ENCODE assay signal across 21 cellular contexts in genomic region chr6:122102026-122102425, GRCh38.
DNase-seq lines count a peak whose midpoint lies in the region; ATAC-seq, FAIRE-seq and TF ChIP-seq lines count a peak whose summit lies in the region.
"Had no signal": no experiment of that assay in that cellular context is flagged by ENCODE, and none has a peak within 500 bp of the region (broad histone marks: within the 10 kb centered on the region; RNA-seq: fewer than 3 reads in every experiment).

No MANE protein-coding gene starts in this region.

- H2BK20ac ChIP-seq in H1 (ENCODE audit: low read length): no peak overlapping the region

- peak overlapping the region; percentile 52 for H3K27ac Mint-ChIP-seq in activated T-cell treated with anti-CD3 and anti-CD28 coated beads, Interleukin-2, amount 50 U/mL, for 72 hours
- H3K27ac Mint-ChIP-seq: B cell; CD4-positive, alpha-beta T cell; CD8-positive, alpha-beta T cell had no signal

- H3K4ac ChIP-seq in H1 (replicated peaks; ENCODE audit: insufficient read length, low read depth, low read length): no peak overlapping the region

- H2BK12ac ChIP-seq in H1 (ENCODE audit: low read depth, low read length): no peak overlapping the region

- no peak overlapping the region for H2BK120ac ChIP-seq in H1 (replicated peaks; ENCODE audit: low read depth, low read length)

- H2AFZ ChIP-seq in H1 (ENCODE audit: low read length): 0 out of 2 replicates have a peak overlapping the region, but pooled peaks have one; percentile 32

- no peak overlapping the region for H3K4me2 ChIP-seq in H1 (ENCODE audit: insufficient read depth in 1 of 2, low read depth in 2 of 2, low read length in 2 of 2)
- H3K4me2 ChIP-seq: A549; BLaER1 treated with 17β-estradiol and CSF1 and Interleukin-3, amounts not matched to agents 10 nM and 100 nM had no signal

- H4K91ac ChIP-seq in H1 (replicated peaks; ENCODE audit: insufficient read length, low read length): no peak overlapping the region

- peaks cover 0 to 2% of the 10 kb centered on the region in 2 donors for H3K9me3 Mint-ChIP-seq in activated T-cell treated with anti-CD3 and anti-CD28 coated beads, Interleukin-2, amount 50 U/mL, for 72 hours
- H3K9me3 Mint-ChIP-seq in activated T-cell treated with anti-CD3 and anti-CD28 coated beads, Interleukin-2, amount 50 U/mL, for 4 hours: no peaks in the 10 kb centered on the region
- H3K9me3 Mint-ChIP-seq: CD4-positive, alpha-beta T cell; CD8-positive, alpha-beta T cell had no signal

- H3K9me3 ChIP-seq in H1 (ENCODE audit: insufficient read depth in 2 of 2, low read depth in 1 of 2, low read length in 1 of 2): no peaks in the 10 kb centered on the region
- H3K9me3 ChIP-seq in breast epithelium: no peaks in the 10 kb centered on the region
- H3K9me3 ChIP-seq: A549, Caco-2 had no signal

- TF ChIP-seq POLR2A in H1 (IDR thresholded peaks at IDR 0.05; ENCODE audit: control extremely low read depth in 1 of 2, low read depth in 2 of 2, low read length in 2 of 2) (no peak), breast epithelium (IDR thresholded peaks at IDR 0.05) (no peak)

- H4K20me1 ChIP-seq in H1 (replicated peaks in 1 of 2; ENCODE audit: control insufficient read depth in 1 of 2, insufficient read depth in 2 of 2, low read length in 2 of 2): no peaks in the 10 kb centered on the region
- H4K20me1 ChIP-seq: BLaER1 treated with 17β-estradiol and CSF1 and Interleukin-3, amounts not matched to agents 10 nM and 100 nM had no signal

- no peak overlapping the region for H3K14ac ChIP-seq in H1 (ENCODE audit: insufficient read length)

- H3K23ac ChIP-seq in H1 (ENCODE audit: insufficient read length): no peak overlapping the region

- no peaks in the 10 kb centered on the region for H3K23me2 ChIP-seq in H1 (ENCODE audit: low read depth, low read length)

- POLR2A ChIA-PET in H1 (lab: Charles Lee; ENCODE audit: partially characterized antibody): no interaction called here

- TF ChIP-seq CTCF in H1 (IDR thresholded peaks at IDR 0.05; ENCODE audit: control extremely low read depth in 1 of 3, insufficient read depth in 1 of 3, low read depth in 1 of 3, low read length in 3 of 3): no peak
- TF ChIP-seq CTCF in breast epithelium (IDR thresholded peaks at IDR 0.05): no peak

- no peak overlapping the region for H3K56ac ChIP-seq in H1 (replicated peaks; ENCODE audit: insufficient read length, low read depth, low read length)

- H3K4me3 Mint-ChIP-seq in activated T-cell treated with anti-CD3 and anti-CD28 coated beads, Interleukin-2, amount 50 U/mL, for 72 hours: no peak overlapping the region
- H3K4me3 Mint-ChIP-seq in activated T-cell treated with anti-CD3 and anti-CD28 coated beads, Interleukin-2, amount 50 U/mL, for 4 hours: no peak overlapping the region
- H3K4me3 Mint-ChIP-seq: B cell; CD4-positive, alpha-beta T cell; CD8-positive, alpha-beta T cell had no signal

- peaks cover 5% of the 10 kb centered on the region for H3K27me3 Mint-ChIP-seq in activated T-cell treated with anti-CD3 and anti-CD28 coated beads, Interleukin-2, amount 50 U/mL, for 72 hours (ENCODE audit: low read depth)
- no peaks in the 10 kb centered on the region for H3K27me3 Mint-ChIP-seq in activated T-cell treated with anti-CD3 and anti-CD28 coated beads, Interleukin-2, amount 50 U/mL, for 4 hours (ENCODE audit: low read depth)
- H3K27me3 Mint-ChIP-seq: B cell; CD4-positive, alpha-beta T cell had no signal

- H2BK5ac ChIP-seq in H1 (ENCODE audit: low read depth, low read length): no peak overlapping the region

- H4K8ac ChIP-seq in H1 (ENCODE audit: extremely low read depth, insufficient read depth, low read length): no peak overlapping the region

- no peaks in the 10 kb centered on the region for H3K79me2 ChIP-seq in H1 (ENCODE audit: control insufficient read depth in 1 of 2, insufficient read depth in 2 of 2, low read length in 2 of 2)

- peaks cover 0 to 2% (median 0%) of the 10 kb centered on the region in 4 experiments; a peak in 1 of 7 replicates for H3K27me3 ChIP-seq in H1 (replicated peaks in 1 of 4; ENCODE audit: control insufficient read depth in 3 of 4, extremely low read depth in 1 of 4, insufficient read depth in 3 of 4, low read length in 3 of 4)
- no peaks in the 10 kb centered on the region for H3K27me3 ChIP-seq in breast epithelium
- H3K27me3 ChIP-seq: BLaER1 treated with 17β-estradiol and CSF1 and Interleukin-3, amounts not matched to agents 10 nM and 100 nM had no signal

- TF ChIP-seq EP300 in H1 (IDR thresholded peaks at IDR 0.05; ENCODE audit: borderline replicate concordance in 1 of 2, low read depth in 2 of 2, low read length in 2 of 2): no peak

- H3K4me1 Mint-ChIP-seq in activated T-cell treated with anti-CD3 and anti-CD28 coated beads, Interleukin-2, amount 50 U/mL, for 72 hours (ENCODE audit: low read depth): no peaks in the 10 kb centered on the region
- H3K4me1 Mint-ChIP-seq in activated T-cell treated with anti-CD3 and anti-CD28 coated beads, Interleukin-2, amount 50 U/mL, for 4 hours (ENCODE audit: low read depth): no peaks in the 10 kb centered on the region
- H3K4me1 Mint-ChIP-seq: B cell had no signal

- no peak for TF ChIP-seq RAD21 in H1 (IDR thresholded peaks at IDR 0.05 in 1 of 2, conservative IDR thresholded peaks at IDR 0.05 in 1 of 2; ENCODE audit: low read depth in 2 of 2, low read length in 2 of 2)

- no peaks in the 10 kb centered on the region for H3K79me1 ChIP-seq in H1 (ENCODE audit: low read depth, low read length)

- H2BK15ac ChIP-seq in H1 (ENCODE audit: low read length): no peak overlapping the region

- H3K36me3 ChIP-seq in H1 (ENCODE audit: control insufficient read depth in 2 of 4, insufficient read depth in 4 of 4, low read length in 3 of 4): no peaks in the 10 kb centered on the region
- no peaks in the 10 kb centered on the region for H3K36me3 ChIP-seq in breast epithelium
- H3K36me3 ChIP-seq: BLaER1 treated with 17β-estradiol and CSF1 and Interleukin-3, amounts not matched to agents 10 nM and 100 nM had no signal

- CTCF ChIA-PET in H1 (lab: Charles Lee; ENCODE audit: partially characterized antibody): no interaction called here

- no peak overlapping the region for H4K5ac ChIP-seq in H1 (ENCODE audit: insufficient read length, low read depth, low read length)

- no peak overlapping the region for H3K9ac ChIP-seq in H1 (replicated peaks in 1 of 4; ENCODE audit: extremely low read depth in 1 of 4, low read depth in 3 of 4, low read length in 3 of 4)
- H3K9ac ChIP-seq: BLaER1 treated with 17β-estradiol and CSF1 and Interleukin-3, amounts not matched to agents 10 nM and 100 nM had no signal

- no peak for FAIRE-seq in H1 (lab: Jason Lieb, UNC)
- FAIRE-seq: A549, D721Med, G401.6, GM12891, GM19239 had no signal

- H3K36me3 Mint-ChIP-seq in activated T-cell treated with anti-CD3 and anti-CD28 coated beads, Interleukin-2, amount 50 U/mL, for 72 hours (ENCODE audit: insufficient read depth in 2 of 2): no peaks in the 10 kb centered on the region
- no peaks in the 10 kb centered on the region for H3K36me3 Mint-ChIP-seq in activated T-cell treated with anti-CD3 and anti-CD28 coated beads, Interleukin-2, amount 50 U/mL, for 4 hours (ENCODE audit: insufficient read depth)
- H3K36me3 Mint-ChIP-seq: CD8-positive, alpha-beta T cell had no signal

- H3K27ac ChIP-seq in H1 (ENCODE audit: low read depth, low read length) (no peak overlapping the region), breast epithelium (no peak overlapping the region)
- H3K27ac ChIP-seq: 22Rv1; A549; BLaER1 treated with 17β-estradiol and CSF1 and Interleukin-3, amounts not matched to agents 10 nM and 100 nM; C4-2B had no signal

- 91% methylated on average over 3 of the region's 3 CpGs; no CpG with 5 or more reads in 1 of the 2 experiments for WGBS in H1 (ENCODE audit: extremely low coverage in 1 of 2, insufficient coverage in 1 of 2, insufficient read length in 1 of 2, insufficient replicate concordance in 2 of 2, low coverage in 1 of 2, low lambda C conversion rate in 2 of 2, missing lambda C conversion rate in 1 of 2), 2 experiments

- intact Hi-C loops in breast epithelium (cut with DNase I; ENCODE audit: low total_unique reads): no loop called here

- H3K18ac ChIP-seq in H1 (ENCODE audit: extremely low read depth, low read length): no peak overlapping the region

- no peak for ATAC-seq in activated T-cell treated with anti-CD3 and anti-CD28 coated beads, Interleukin-2, amount 50 U/mL, for 72 hours (replicated peaks in 1 of 2)
- no peak for ATAC-seq in activated T-cell treated with anti-CD3 and anti-CD28 coated beads, Interleukin-2, amount 50 U/mL, for 4 hours
- no peak for ATAC-seq in GM21529 (IDR thresholded peaks at IDR 0.05; ENCODE audit: unreplicated experiment)
- ATAC-seq: A549; CD8-positive, alpha-beta T cell had no signal

- H3K4me1 ChIP-seq in H1 (replicated peaks in 1 of 4; ENCODE audit: control insufficient read depth in 3 of 4, insufficient read depth in 4 of 4, low read length in 3 of 4) (no peaks in the 10 kb centered on the region), breast epithelium (no peaks in the 10 kb centered on the region)
- H3K4me1 ChIP-seq: A549; BLaER1 treated with 17β-estradiol and CSF1 and Interleukin-3, amounts not matched to agents 10 nM and 100 nM; Caco-2 had no signal

- no peak for DNase-seq in activated T-cell treated with anti-CD3 and anti-CD28 coated beads, Interleukin-2, amount 50 U/mL, for 72 hours
- no peak for DNase-seq in activated T-cell treated with anti-CD3 and anti-CD28 coated beads, Interleukin-2, amount 50 U/mL, for 4 hours
- no peak for DNase-seq in H1 (ENCODE audit: low read depth in 1 of 2, low spot score in 2 of 2)
- no peak for DNase-seq in breast epithelium (ENCODE audit: low spot score in 2 of 2)
- DNase-seq: AML-193; Caco-2; Calu3; CD4-positive, alpha-beta T cell; CD8-positive, alpha-beta T cell; DMS79 treated with DMSO at 0.1 percent for 48 hours; GF-D8 had no signal

- no peak overlapping the region for H2AK5ac ChIP-seq in H1 (ENCODE audit: low read depth, low read length)

- H3K4me3 ChIP-seq in H1 (ENCODE audit: extremely low read depth in 1 of 4, insufficient read depth in 2 of 4, low read depth in 3 of 4, low read length in 4 of 4): no peak overlapping the region
- H3K4me3 ChIP-seq in breast epithelium: no peak overlapping the region
- H3K4me3 ChIP-seq: A549; BLaER1 treated with 17β-estradiol and CSF1 and Interleukin-3, amounts not matched to agents 10 nM and 100 nM had no signal

TF ChIP-seq in H1, 55 proteins besides CTCF, POLR2A, EP300 and RAD21:
- TF ChIP-seq TCF12 (IDR thresholded peaks at IDR 0.05; ENCODE audit: low read depth, low read length): no peak
- no peak for TF ChIP-seq SP1 (IDR thresholded peaks at IDR 0.05; ENCODE audit: low read depth, low read length)
- TF ChIP-seq JUND (IDR thresholded peaks at IDR 0.05; ENCODE audit: low read length): no peak
- TF ChIP-seq BRCA1 (IDR thresholded peaks at IDR 0.05; ENCODE audit: low read depth, low read length): no peak
- no peak for TF ChIP-seq RXRA (IDR thresholded peaks at IDR 0.05; ENCODE audit: insufficient read depth, low read depth, low read length)
- no peak for TF ChIP-seq SIX5 (IDR thresholded peaks at IDR 0.05; ENCODE audit: low read depth, low read length)
TF ChIP-seq in H1: peak in this region for 0.
